ENCODE assay signal across 29 cellular contexts in genomic region chr1:204221271-204221670, GRCh38. TPM values are rescaled to one million over a fixed set of nuclear protein-coding genes. Genes with fewer than 3 reads are reported as not detected.
"Had no signal": no experiment of that assay in that cellular context is flagged by ENCODE, and none has a peak within 500 bp of the region (broad histone marks: within the 10 kb centered on the region; RNA-seq: fewer than 3 reads in every experiment).

No MANE protein-coding gene starts in this region.

- H3K9me3 Mint-ChIP-seq: immature natural killer cell; nephron; stimulated activated memory B cell treated with anti-CD40 and anti-IgM and Interleukin-4, amounts not matched to agents 10 μg/mL and 1 μg/mL and 100 μg/mL, for 72 hours; stimulated activated naive CD8-positive, alpha-beta T cell treated with anti-CD3 and anti-CD28 coated beads, Interleukin-15, Interleukin-2, amounts not matched to agents 100 ng/mL and 50 ng/mL, for 24 hours had no signal

- H3K27ac Mint-ChIP-seq: immature natural killer cell; nephron; stimulated activated memory B cell treated with anti-CD40 and anti-IgM and Interleukin-4, amounts not matched to agents 10 μg/mL and 1 μg/mL and 100 μg/mL, for 72 hours; stimulated activated naive CD8-positive, alpha-beta T cell treated with anti-CD3 and anti-CD28 coated beads, Interleukin-15, Interleukin-2, amounts not matched to agents 100 ng/mL and 50 ng/mL, for 24 hours had no signal

- H3K4me3 Mint-ChIP-seq: immature natural killer cell; nephron; stimulated activated memory B cell treated with anti-CD40 and anti-IgM and Interleukin-4, amounts not matched to agents 10 μg/mL and 1 μg/mL and 100 μg/mL, for 72 hours; stimulated activated naive CD8-positive, alpha-beta T cell treated with anti-CD3 and anti-CD28 coated beads, Interleukin-15, Interleukin-2, amounts not matched to agents 100 ng/mL and 50 ng/mL, for 24 hours had no signal

- H3K4me1 Mint-ChIP-seq: stimulated activated memory B cell treated with anti-CD40 and anti-IgM and Interleukin-4, amounts not matched to agents 10 μg/mL and 1 μg/mL and 100 μg/mL, for 72 hours had no signal

- H3K27me3 ChIP-seq: dorsolateral prefrontal cortex, foreskin keratinocyte, left lung, spleen, testis, tibial nerve, upper lobe of right lung, vagina had no signal

- H3K4me1 ChIP-seq: left lung, lower lobe of right lung, parathyroid adenoma, psoas muscle, testis, tibial nerve, upper lobe of right lung, vagina had no signal

- H3K79me2 ChIP-seq: parathyroid adenoma had no signal

- H3K27ac ChIP-seq: esophagus squamous epithelium, foreskin keratinocyte, left lung, lower lobe of right lung, parathyroid adenoma, psoas muscle, spleen, testis, tibial nerve, upper lobe of right lung, vagina had no signal

- H3K36me3 Mint-ChIP-seq: immature natural killer cell; stimulated activated memory B cell treated with anti-CD40 and anti-IgM and Interleukin-4, amounts not matched to agents 10 μg/mL and 1 μg/mL and 100 μg/mL, for 72 hours had no signal

- H2AFZ ChIP-seq: parathyroid adenoma had no signal

- H3K4me3 ChIP-seq: dorsolateral prefrontal cortex, esophagus squamous epithelium, left lung, lower lobe of right lung, psoas muscle, spleen, testis, tibial nerve, upper lobe of right lung, vagina had no signal

- DNase-seq: cortex of kidney; dorsolateral prefrontal cortex; effector CD8-positive, alpha-beta T cell; esophagus squamous epithelium; foreskin keratinocyte; immature natural killer cell; left lung; lower lobe of right lung; mesenchymal stem cell; midbrain; psoas muscle; retina; spleen; stimulated activated CD4-positive, alpha-beta T cell treated with anti-CD3 and anti-CD28 coated beads, Interleukin-15, amount 100 ng/mL, for 24 hours; stimulated activated CD4-positive, alpha-beta T cell treated with anti-CD3 and anti-CD28 coated beads, Interleukin-1b, Interleukin-23, amount 100 ng/mL, for 48 hours; stimulated activated CD4-positive, alpha-beta T cell treated with anti-CD3 and anti-CD28 coated beads, Interleukin-4, amount 100 ng/mL, for 24 hours; testis; upper lobe of right lung had no signal

- H3K9ac ChIP-seq: parathyroid adenoma had no signal

- H3K27me3 Mint-ChIP-seq: stimulated activated naive CD8-positive, alpha-beta T cell treated with anti-CD3 and anti-CD28 coated beads, Interleukin-15, Interleukin-2, amounts not matched to agents 100 ng/mL and 50 ng/mL, for 24 hours had no signal

- H3K36me3 ChIP-seq: left lung, lower lobe of right lung, spleen, tibial nerve, upper lobe of right lung, vagina had no signal

- H3K9me3 ChIP-seq: esophagus squamous epithelium, left lung, lower lobe of right lung, psoas muscle, spleen, testis, tibial nerve, upper lobe of right lung, vagina had no signal

RNA-seq across cellular contexts. Expression of gene GOLT1A, which starts 7.5 kb away (rescaled TPM):
- total RNA-seq: omental fat pad, psoas muscle, skeletal muscle tissue, spleen, subcutaneous adipose tissue, tibial nerve, vagina had no signal
- polyA plus RNA-seq: immature natural killer cell had no signal

RNA-seq across cellular contexts. Expression of gene KISS1, which starts 25.0 kb away (rescaled TPM):
- total RNA-seq: esophagus squamous epithelium, foreskin keratinocyte, lower lobe of right lung, omental fat pad, psoas muscle, sciatic nerve, skeletal muscle tissue, spleen, subcutaneous adipose tissue, tibial nerve, vagina had no signal
- polyA plus RNA-seq: foreskin keratinocyte, immature natural killer cell, keratinocyte, spleen had no signal

RNA-seq across cellular contexts. Expression of gene REN, which starts 55.1 kb away (rescaled TPM):
- total RNA-seq: foreskin keratinocyte, psoas muscle, sciatic nerve, skeletal muscle tissue, subcutaneous adipose tissue, testis, tibial nerve, vagina had no signal
- polyA plus RNA-seq: immature natural killer cell, keratinocyte, psoas muscle had no signal
